In genomic region chr3:46349484-46350261, GRCh38 we compare ENCODE assay signal across 13 cellular contexts. TPM values are rescaled to one million over a fixed set of nuclear protein-coding genes. Genes with fewer than 3 reads are reported as not detected.
DNase-seq lines count a peak whose midpoint lies in the region; ATAC-seq, FAIRE-seq and TF ChIP-seq lines count a peak whose summit lies in the region.
"Had no signal": no experiment of that assay in that cellular context is flagged by ENCODE, and none has a peak within 500 bp of the region (broad histone marks: within the 10 kb centered on the region; RNA-seq: fewer than 3 reads in every experiment).

No MANE protein-coding gene starts in this region.

- H3K9ac ChIP-seq in smooth muscle cell (ENCODE audit: low read depth), result no peak overlapping the region

- H3K9me3 ChIP-seq in CD4-positive, alpha-beta T cell (ENCODE audit: control insufficient read depth, low read length), result no peaks in the 10 kb centered on the region
- H3K9me3 ChIP-seq in smooth muscle cell (replicated peaks; ENCODE audit: low read depth), result no peaks in the 10 kb centered on the region
- no peaks in the 10 kb centered on the region for H3K9me3 ChIP-seq in pancreas
- H3K9me3 ChIP-seq: body of pancreas had no signal

- peaks cover 68% of the 10 kb centered on the region for H3K4me1 Mint-ChIP-seq in CD4-positive, alpha-beta T cell (ENCODE audit: low read depth)
- H3K4me1 Mint-ChIP-seq in activated CD4-positive, alpha-beta memory T cell treated with anti-CD3 and anti-CD28 coated beads for 36 hours (ENCODE audit: low read depth), result peaks cover 58% of the 10 kb centered on the region

- peak overlapping the region; percentile 13 for H3K27ac Mint-ChIP-seq in CD4-positive, alpha-beta T cell
- peak overlapping the region; percentile 73 for H3K27ac Mint-ChIP-seq in activated CD4-positive, alpha-beta memory T cell treated with anti-CD3 and anti-CD28 coated beads for 36 hours
- H3K27ac Mint-ChIP-seq: H9 had no signal

- H3F3A ChIP-seq in smooth muscle cell (ENCODE audit: low read depth), result no peaks in the 10 kb centered on the region

- FAIRE-seq in pancreas (lab: Jason Lieb, UNC), result no peak

- H3K4me1 ChIP-seq in smooth muscle cell (ENCODE audit: low read depth) (no peaks in the 10 kb centered on the region), foreskin keratinocyte (no peaks in the 10 kb centered on the region), pancreas (no peaks in the 10 kb centered on the region)
- H3K4me1 ChIP-seq: body of pancreas had no signal

- no peaks in the 10 kb centered on the region for H3K27me3 ChIP-seq in CD4-positive, alpha-beta T cell (ENCODE audit: control insufficient read depth, insufficient read depth, low read length)
- peaks cover 25% of the 10 kb centered on the region for H3K27me3 ChIP-seq in smooth muscle cell (ENCODE audit: low read depth)
- H3K27me3 ChIP-seq in foreskin keratinocyte, result peaks cover 54% of the 10 kb centered on the region
- peaks cover 0 to 6% (median 0%) of the 10 kb centered on the region in 4 donors for H3K27me3 ChIP-seq in pancreas
- H3K27me3 ChIP-seq: body of pancreas had no signal

- H3K36me3 ChIP-seq in smooth muscle cell (ENCODE audit: low read depth) (no peaks in the 10 kb centered on the region), pancreas (no peaks in the 10 kb centered on the region)

- no peak overlapping the region for H3K4me2 ChIP-seq in smooth muscle cell

- intact Hi-C loops in CD4-positive, alpha-beta T cell (cut with DNase I, micrococcal nuclease), result no loop called here
- intact Hi-C loops in activated CD4-positive, alpha-beta memory T cell treated with anti-CD3 and anti-CD28 coated beads for 36 hours (cut with micrococcal nuclease), result loop anchor here (2.0 kb wide), 1 partner anchor 15 kb away; no protein-coding TSS in a partner anchor
- intact Hi-C loops in pancreas (cut with DNase I), result no loop called here

- no peak for DNase-seq in CD4-positive, alpha-beta T cell
- DNase-seq in activated CD4-positive, alpha-beta memory T cell treated with anti-CD3 and anti-CD28 coated beads for 36 hours, result no peak
- DNase-seq in smooth muscle cell (lab: John Stamatoyannopoulos, UW; ENCODE audit: unreplicated experiment) (no peak), foreskin keratinocyte (no peak), NCI-H2029 (lab: John Stamatoyannopoulos, UW) (no peak), pancreas (no peak)
- DNase-seq: body of pancreas, H9, NCI-H1694 treated with DMSO at 0.1 percent for 48 hours, T1000 had no signal

- H3K27me3 Mint-ChIP-seq in CD4-positive, alpha-beta T cell, result no peaks in the 10 kb centered on the region
- H3K27me3 Mint-ChIP-seq in activated CD4-positive, alpha-beta memory T cell treated with anti-CD3 and anti-CD28 coated beads for 36 hours, result peaks cover 17% of the 10 kb centered on the region

- H3K79me2 ChIP-seq in smooth muscle cell (ENCODE audit: low read depth), result no peaks in the 10 kb centered on the region

- H4K20me1 ChIP-seq in smooth muscle cell (ENCODE audit: low read depth), result no peaks in the 10 kb centered on the region

- CTCF ChIA-PET in CD4-positive, alpha-beta T cell (lab: Charles Lee), result interaction anchor here (1.0 to 1.7 kb wide), 3 partner anchors 19 to 55 kb away, joined by 3 read pairs; no protein-coding TSS in a partner anchor
- CTCF ChIA-PET in activated CD4-positive, alpha-beta memory T cell treated with anti-CD3 and anti-CD28 coated beads for 36 hours (lab: Charles Lee), result interaction anchor here (0.8 to 1.9 kb wide), 4 partner anchors 23 to 142 kb away, joined by 3 to 5 read pairs (median 4); no protein-coding TSS in a partner anchor

- peak overlapping the region; percentile 8 for H3K27ac ChIP-seq in CD4-positive, alpha-beta T cell (ENCODE audit: low read depth, low read length)
- H3K27ac ChIP-seq in smooth muscle cell (ENCODE audit: low read depth) (no peak overlapping the region), foreskin keratinocyte (no peak overlapping the region), pancreas (no peak overlapping the region)
- H3K27ac ChIP-seq: body of pancreas had no signal

- no peak for TF ChIP-seq CTCF in CD4-positive, alpha-beta T cell (IDR thresholded peaks at IDR 0.05)
- TF ChIP-seq CTCF in smooth muscle cell (IDR thresholded peaks at IDR 0.05; ENCODE audit: borderline replicate concordance, insufficient read depth, poor library complexity, severe bottlenecking) (no peak), foreskin keratinocyte (conservative IDR thresholded peaks at IDR 0.05) (no peak), pancreas (IDR thresholded peaks at IDR 0.05) (no peak)

- 74% methylated on average over 2 of the region's 2 CpGs for WGBS in smooth muscle cell (ENCODE audit: low lambda C conversion rate)
- WGBS in pancreas, 2 donors, result 58 to 62% methylated on average over 2 of the region's 2 CpGs

- no peaks in the 10 kb centered on the region for H3K9me3 Mint-ChIP-seq in CD4-positive, alpha-beta T cell
- peaks cover 4% of the 10 kb centered on the region for H3K9me3 Mint-ChIP-seq in activated CD4-positive, alpha-beta memory T cell treated with anti-CD3 and anti-CD28 coated beads for 36 hours

- no peaks in the 10 kb centered on the region for H3K36me3 Mint-ChIP-seq in CD4-positive, alpha-beta T cell (ENCODE audit: low read depth)
- H3K36me3 Mint-ChIP-seq in activated CD4-positive, alpha-beta memory T cell treated with anti-CD3 and anti-CD28 coated beads for 36 hours, result peaks cover 10% of the 10 kb centered on the region

- POLR2A ChIA-PET in CD4-positive, alpha-beta T cell (lab: Charles Lee), result interaction anchor here (0.9 to 1.8 kb wide), 3 partner anchors 18 to 21 kb away, joined by 3 to 7 read pairs (median 3); partner anchors contain the start of gene CCR5
- POLR2A ChIA-PET in activated CD4-positive, alpha-beta memory T cell treated with anti-CD3 and anti-CD28 coated beads for 36 hours (lab: Charles Lee), result interaction anchor here (0.8 to 1.3 kb wide), 2 partner anchors 20 to 50 kb away, joined by 3 to 6 read pairs; no protein-coding TSS in a partner anchor

- H3K4me3 ChIP-seq in smooth muscle cell (no peak overlapping the region), pancreas (no peak overlapping the region)
- H3K4me3 ChIP-seq: body of pancreas had no signal

- ATAC-seq in CD4-positive, alpha-beta T cell (ENCODE audit: poor library complexity), result no peak
- peak; percentile 84 for ATAC-seq in GM19452 (IDR thresholded peaks at IDR 0.05; ENCODE audit: unreplicated experiment)
- ATAC-seq in HG03354 (IDR thresholded peaks at IDR 0.05; ENCODE audit: poor library complexity, severe bottlenecking, unreplicated experiment), result peak; percentile 89
- ATAC-seq in foreskin keratinocyte, result no peak
- ATAC-seq in pancreas, result no peak
- ATAC-seq: body of pancreas had no signal

- H3K4me3 Mint-ChIP-seq in CD4-positive, alpha-beta T cell, result peak overlapping the region; percentile 3
- no peak overlapping the region for H3K4me3 Mint-ChIP-seq in activated CD4-positive, alpha-beta memory T cell treated with anti-CD3 and anti-CD28 coated beads for 36 hours
- H3K4me3 Mint-ChIP-seq: H9 had no signal

- no peak overlapping the region for H2AFZ ChIP-seq in smooth muscle cell (ENCODE audit: low read depth)

RNA-seq across cellular contexts. Expression of gene CCR2, which starts 4.2 kb away (rescaled TPM):
- 1 to 10 TPM in 1 of 2 experiments, under 1 TPM in 1; 0.99 to 1.0 TPM for total RNA-seq in CD4-positive, alpha-beta T cell
- 1 to 10 TPM; 2.2 TPM for total RNA-seq in activated CD4-positive, alpha-beta memory T cell treated with anti-CD3 and anti-CD28 coated beads for 36 hours
- not detected in 2 replicates for total RNA-seq in smooth muscle cell
- polyA plus RNA-seq in smooth muscle cell, result not detected in 2 replicates
- not detected in 2 replicates for total RNA-seq in foreskin keratinocyte
- not detected in 2 replicates for polyA plus RNA-seq in foreskin keratinocyte
- total RNA-seq in pancreas, result 1 to 10 TPM in 2 of 6 donors, under 1 TPM in 4; 0.14 to 3.5 (median 0.54) TPM
- under 1 TPM; 0.15 to 0.23 TPM for polyA plus RNA-seq in pancreas
- total RNA-seq: H9 had no signal
- polyA plus RNA-seq: neural cell had no signal

RNA-seq across cellular contexts. Expression of gene CCR5, which starts 21.1 kb away (rescaled TPM):
- 1 to 10 TPM; 1.1 to 1.4 TPM for total RNA-seq in CD4-positive, alpha-beta T cell
- total RNA-seq in activated CD4-positive, alpha-beta memory T cell treated with anti-CD3 and anti-CD28 coated beads for 36 hours, result 1 to 10 TPM; 2.0 to 2.1 TPM
- total RNA-seq in smooth muscle cell (not detected in 2 replicates), foreskin keratinocyte (not detected in 2 replicates), pancreas (1 to 10 TPM in 2 of 6 donors, under 1 TPM in 4; 0.12 to 2.0 (median 0.61) TPM)
- polyA plus RNA-seq in smooth muscle cell (not detected in 2 replicates), foreskin keratinocyte (not detected in 2 replicates), pancreas (under 1 TPM; 0.16 to 0.27 TPM)
- total RNA-seq: H9 had no signal
- polyA plus RNA-seq: neural cell had no signal

RNA-seq across cellular contexts. Expression of gene CCRL2, which starts 57.4 kb away (rescaled TPM):
- total RNA-seq in CD4-positive, alpha-beta T cell, result 1 to 10 TPM; 4.3 to 4.5 TPM
- 1 to 10 TPM; 1.3 to 1.4 TPM for total RNA-seq in activated CD4-positive, alpha-beta memory T cell treated with anti-CD3 and anti-CD28 coated beads for 36 hours
- total RNA-seq in smooth muscle cell (not detected in 2 replicates), foreskin keratinocyte (not detected in 2 replicates), pancreas (1 to 10 TPM in 2 of 6 donors, under 1 TPM in 4; 0.24 to 2.2 (median 0.91) TPM)
- polyA plus RNA-seq in smooth muscle cell (not detected in 2 replicates), foreskin keratinocyte (not detected in 2 replicates), pancreas (under 1 TPM; 0.75 to 0.80 TPM)
- total RNA-seq: H9 had no signal
- polyA plus RNA-seq: neural cell had no signal

Comparison
In these comparisons a context has a peak if more than half of its experiments do, and no peak if none do; other contexts are left out.
1. ATAC-seq: peak in GM19452 (single experiment) and HG03354 (single experiment); none in CD4-positive, alpha-beta T cell (single experiment), foreskin keratinocyte (single experiment) and pancreas (0 of 4).